ENCODE assay signal across 1 cellular context in the genomic region with DNA sequence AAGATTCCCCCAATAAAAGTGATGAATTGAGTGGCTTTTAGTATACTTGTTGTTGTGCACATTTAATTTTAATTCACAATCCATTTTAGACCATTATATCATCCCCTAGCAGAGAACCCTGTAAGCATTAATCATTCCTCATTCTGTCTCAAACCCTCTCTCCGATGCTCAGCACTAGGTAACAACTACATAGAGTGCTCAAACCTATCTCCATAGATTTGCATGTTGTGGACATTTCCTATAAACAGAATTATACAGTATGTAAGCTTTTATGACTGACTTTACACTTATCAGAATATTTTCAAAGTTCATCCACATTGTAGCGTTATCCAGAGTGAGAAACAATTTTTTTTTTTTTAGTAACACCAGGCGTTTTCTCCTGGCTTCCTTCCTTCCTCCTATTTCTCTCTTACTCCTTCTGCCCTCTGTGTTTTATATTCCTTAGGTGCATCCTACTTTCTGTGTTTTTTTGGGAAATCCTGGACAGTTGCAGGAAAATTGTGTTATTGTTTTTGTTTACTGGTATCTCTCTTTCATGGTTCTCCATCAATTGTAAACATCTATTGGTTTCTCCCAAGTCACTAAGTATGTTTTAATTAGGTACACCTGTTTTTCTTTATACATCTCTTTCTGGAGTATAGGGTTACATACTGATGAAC.
TF ChIP-seq lines count a peak whose summit lies in the region.

No MANE protein-coding gene starts in this region.

TF ChIP-seq in GM12878, 131 proteins besides CTCF, POLR2A, EP300 and RAD21 (continued from another document):
- TF ChIP-seq SMAD1 (IDR thresholded peaks at IDR 0.05; ENCODE audit: low read depth, partially characterized antibody) (no peak), BHLHE40 (IDR thresholded peaks at IDR 0.05; ENCODE audit: borderline replicate concordance in 1 of 2, low read depth in 2 of 2, low read length in 1 of 2) (no peak), ATF7 (IDR thresholded peaks at IDR 0.05; ENCODE audit: low read depth) (no peak), KLF5 (IDR thresholded peaks at IDR 0.05; ENCODE audit: partially characterized antibody) (no peak), SREBF1 (IDR thresholded peaks at IDR 0.05; ENCODE audit: low read length) (no peak), RFX5 (IDR thresholded peaks at IDR 0.05; ENCODE audit: low read depth, low read length) (no peak), SUZ12 (IDR thresholded peaks at IDR 0.05; ENCODE audit: unreplicated experiment) (no peak)
